1 cellular context compared by ENCODE assay signal in genomic region chr3:52934626-52935530, GRCh38.
TF ChIP-seq lines count a peak whose summit lies in the region.

No MANE protein-coding gene starts in this region.

TF ChIP-seq in K562, 482 proteins besides CTCF, POLR2A, EP300 and RAD21:
- TF ChIP-seq ZBTB40 (IDR thresholded peaks at IDR 0.05) (peak; percentile 88), ZBTB40 (CRISPR knock-in tag; IDR thresholded peaks at IDR 0.05) (0 out of 2 replicates have a peak, but pooled peaks have one; percentile 47), JUND (IDR thresholded peaks at IDR 0.05; ENCODE audit: borderline replicate concordance, low read depth, low read length) (no peak), JUND (tag; IDR thresholded peaks at IDR 0.05; ENCODE audit: borderline replicate concordance, low read depth, low read length) (0 out of 3 replicates have a peak, but pooled peaks have one; percentile 8), SMC3 (conservative IDR thresholded peaks at IDR 0.05; ENCODE audit: insufficient read depth, low read depth, low read length) (peak; percentile 35; the same call in 1 of the 2 replicates)
- TF ChIP-seq, protein P1, sequence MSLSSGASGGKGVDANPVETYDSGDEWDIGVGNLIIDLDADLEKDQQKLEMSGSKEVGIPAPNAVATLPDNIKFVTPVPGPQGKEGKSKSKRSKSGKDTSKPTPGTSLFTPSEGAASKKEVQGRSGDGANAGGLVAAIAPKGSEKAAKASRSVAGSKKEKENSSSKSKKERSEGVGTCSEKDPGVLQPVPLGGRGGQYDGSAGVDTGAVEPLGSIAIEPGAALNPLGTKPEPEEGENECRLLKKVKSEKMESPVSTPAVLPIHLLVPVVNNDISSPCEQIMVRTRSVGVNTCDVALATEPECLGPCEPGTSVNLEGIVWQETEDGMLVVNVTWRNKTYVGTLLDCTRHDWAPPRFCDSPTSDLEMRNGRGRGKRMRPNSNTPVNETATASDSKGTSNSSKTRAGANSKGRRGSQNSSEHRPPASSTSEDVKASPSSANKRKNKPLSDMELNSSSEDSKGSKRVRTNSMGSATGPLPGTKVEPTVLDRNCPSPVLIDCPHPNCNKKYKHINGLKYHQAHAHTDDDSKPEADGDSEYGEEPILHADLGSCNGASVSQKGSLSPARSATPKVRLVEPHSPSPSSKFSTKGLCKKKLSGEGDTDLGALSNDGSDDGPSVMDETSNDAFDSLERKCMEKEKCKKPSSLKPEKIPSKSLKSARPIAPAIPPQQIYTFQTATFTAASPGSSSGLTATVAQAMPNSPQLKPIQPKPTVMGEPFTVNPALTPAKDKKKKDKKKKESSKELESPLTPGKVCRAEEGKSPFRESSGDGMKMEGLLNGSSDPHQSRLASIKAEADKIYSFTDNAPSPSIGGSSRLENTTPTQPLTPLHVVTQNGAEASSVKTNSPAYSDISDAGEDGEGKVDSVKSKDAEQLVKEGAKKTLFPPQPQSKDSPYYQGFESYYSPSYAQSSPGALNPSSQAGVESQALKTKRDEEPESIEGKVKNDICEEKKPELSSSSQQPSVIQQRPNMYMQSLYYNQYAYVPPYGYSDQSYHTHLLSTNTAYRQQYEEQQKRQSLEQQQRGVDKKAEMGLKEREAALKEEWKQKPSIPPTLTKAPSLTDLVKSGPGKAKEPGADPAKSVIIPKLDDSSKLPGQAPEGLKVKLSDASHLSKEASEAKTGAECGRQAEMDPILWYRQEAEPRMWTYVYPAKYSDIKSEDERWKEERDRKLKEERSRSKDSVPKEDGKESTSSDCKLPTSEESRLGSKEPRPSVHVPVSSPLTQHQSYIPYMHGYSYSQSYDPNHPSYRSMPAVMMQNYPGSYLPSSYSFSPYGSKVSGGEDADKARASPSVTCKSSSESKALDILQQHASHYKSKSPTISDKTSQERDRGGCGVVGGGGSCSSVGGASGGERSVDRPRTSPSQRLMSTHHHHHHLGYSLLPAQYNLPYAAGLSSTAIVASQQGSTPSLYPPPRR (CRISPR knock-in tag; IDR thresholded peaks at IDR 0.05; ENCODE audit: borderline replicate concordance), result no peak
- TF ChIP-seq, protein P2, sequence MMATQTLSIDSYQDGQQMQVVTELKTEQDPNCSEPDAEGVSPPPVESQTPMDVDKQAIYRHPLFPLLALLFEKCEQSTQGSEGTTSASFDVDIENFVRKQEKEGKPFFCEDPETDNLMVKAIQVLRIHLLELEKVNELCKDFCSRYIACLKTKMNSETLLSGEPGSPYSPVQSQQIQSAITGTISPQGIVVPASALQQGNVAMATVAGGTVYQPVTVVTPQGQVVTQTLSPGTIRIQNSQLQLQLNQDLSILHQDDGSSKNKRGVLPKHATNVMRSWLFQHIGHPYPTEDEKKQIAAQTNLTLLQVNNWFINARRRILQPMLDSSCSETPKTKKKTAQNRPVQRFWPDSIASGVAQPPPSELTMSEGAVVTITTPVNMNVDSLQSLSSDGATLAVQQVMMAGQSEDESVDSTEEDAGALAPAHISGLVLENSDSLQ (IDR thresholded peaks at IDR 0.05), result 0 out of 2 replicates have a peak, but pooled peaks have one; percentile 14
- TF ChIP-seq, protein P3, sequence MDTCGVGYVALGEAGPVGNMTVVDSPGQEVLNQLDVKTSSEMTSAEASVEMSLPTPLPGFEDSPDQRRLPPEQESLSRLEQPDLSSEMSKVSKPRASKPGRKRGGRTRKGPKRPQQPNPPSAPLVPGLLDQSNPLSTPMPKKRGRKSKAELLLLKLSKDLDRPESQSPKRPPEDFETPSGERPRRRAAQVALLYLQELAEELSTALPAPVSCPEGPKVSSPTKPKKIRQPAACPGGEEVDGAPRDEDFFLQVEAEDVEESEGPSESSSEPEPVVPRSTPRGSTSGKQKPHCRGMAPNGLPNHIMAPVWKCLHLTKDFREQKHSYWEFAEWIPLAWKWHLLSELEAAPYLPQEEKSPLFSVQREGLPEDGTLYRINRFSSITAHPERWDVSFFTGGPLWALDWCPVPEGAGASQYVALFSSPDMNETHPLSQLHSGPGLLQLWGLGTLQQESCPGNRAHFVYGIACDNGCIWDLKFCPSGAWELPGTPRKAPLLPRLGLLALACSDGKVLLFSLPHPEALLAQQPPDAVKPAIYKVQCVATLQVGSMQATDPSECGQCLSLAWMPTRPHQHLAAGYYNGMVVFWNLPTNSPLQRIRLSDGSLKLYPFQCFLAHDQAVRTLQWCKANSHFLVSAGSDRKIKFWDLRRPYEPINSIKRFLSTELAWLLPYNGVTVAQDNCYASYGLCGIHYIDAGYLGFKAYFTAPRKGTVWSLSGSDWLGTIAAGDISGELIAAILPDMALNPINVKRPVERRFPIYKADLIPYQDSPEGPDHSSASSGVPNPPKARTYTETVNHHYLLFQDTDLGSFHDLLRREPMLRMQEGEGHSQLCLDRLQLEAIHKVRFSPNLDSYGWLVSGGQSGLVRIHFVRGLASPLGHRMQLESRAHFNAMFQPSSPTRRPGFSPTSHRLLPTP (IDR thresholded peaks at IDR 0.05; ENCODE audit: borderline replicate concordance, extremely low read depth, insufficient read length), result no peak
